ENCODE assay signal across 8 cellular contexts in genomic region chr1:243851129-243851756, GRCh38. TPM values are rescaled to one million over a fixed set of nuclear protein-coding genes. Genes with fewer than 3 reads are reported as not detected.
A peak's percentile ranks its signal among the peaks of the same experiment; 100 is the strongest.
DNase-seq lines count a peak whose midpoint lies in the region; ATAC-seq, FAIRE-seq and TF ChIP-seq lines count a peak whose summit lies in the region.

No MANE protein-coding gene starts in this region.

- H3K79me2 ChIP-seq in keratinocyte (ENCODE audit: control insufficient read depth, insufficient read depth, low read length), result no peaks in the 10 kb centered on the region

- TF ChIP-seq CTCF in HL-60 (IDR thresholded peaks at IDR 0.05; ENCODE audit: insufficient read depth, low read length) (no peak), keratinocyte (optimal IDR thresholded peaks at IDR 0.05 in 1 of 3, IDR thresholded peaks at IDR 0.05 in 1 of 3, conservative IDR thresholded peaks at IDR 0.05 in 1 of 3; ENCODE audit: extremely low read depth in 1 of 3, insufficient read depth in 2 of 3, low read length in 3 of 3) (no peak)

- H3K4me1 ChIP-seq in adipocyte (ENCODE audit: control insufficient read depth, insufficient read depth, low read length) (peaks cover 12% of the 10 kb centered on the region), keratinocyte (ENCODE audit: control insufficient read depth, extremely low read depth, insufficient read depth, low read length) (peaks cover 7% of the 10 kb centered on the region), stomach smooth muscle (ENCODE audit: control insufficient read depth, insufficient read depth, low read length) (peaks cover 2% of the 10 kb centered on the region)

- H3K9ac ChIP-seq in adipocyte (ENCODE audit: low read length), result peak overlapping the region; percentile 88
- peak overlapping the region; percentile 72 for H3K9ac ChIP-seq in keratinocyte (ENCODE audit: control insufficient read depth, extremely low read depth, insufficient read depth, low read length)
- peak overlapping the region; percentile 86 to 92 for H3K9ac ChIP-seq in stomach smooth muscle (ENCODE audit: low read length in 2 of 2)

- peak overlapping the region; percentile 88 for H3K4me2 ChIP-seq in keratinocyte (ENCODE audit: control insufficient read depth, extremely low read depth, insufficient read depth, low read depth, low read length)

- H3K9me1 ChIP-seq in keratinocyte (ENCODE audit: control insufficient read depth, extremely low read depth, insufficient read depth, low read length), result no peaks in the 10 kb centered on the region

- dilution Hi-C loops in keratinocyte (cut with MboI; ENCODE audit: extremely low pct_ligation_motif_present, low sequenced_read_pairs), result no loop called here

- H3K27me3 ChIP-seq in HL-60 (ENCODE audit: insufficient read depth, poor library complexity, severe bottlenecking) (peaks cover 52% of the 10 kb centered on the region), adipocyte (replicated peaks; ENCODE audit: control insufficient read depth, insufficient read depth, low read length) (no peaks in the 10 kb centered on the region), keratinocyte (ENCODE audit: control insufficient read depth, extremely low read depth, insufficient read depth, low read length) (peaks cover 25% of the 10 kb centered on the region), stomach smooth muscle (ENCODE audit: control insufficient read depth in 1 of 2, insufficient read depth in 2 of 2, low read length in 2 of 2) (no peaks in the 10 kb centered on the region)

- no peaks in the 10 kb centered on the region for H3K36me3 ChIP-seq in adipocyte (ENCODE audit: control insufficient read depth, insufficient read depth, low read length, severe bottlenecking)
- H3K36me3 ChIP-seq in keratinocyte (ENCODE audit: control insufficient read depth in 2 of 2, extremely low read depth in 1 of 2, insufficient read depth in 2 of 2, low read length in 2 of 2), result no peaks in the 10 kb centered on the region
- H3K36me3 ChIP-seq in stomach smooth muscle (ENCODE audit: control insufficient read depth in 2 of 2, insufficient read depth in 2 of 2, low read length in 2 of 2), result no peaks in the 10 kb centered on the region

- peak; percentile 32 for FAIRE-seq in keratinocyte (lab: Jason Lieb, UNC)

- H3K4me3 ChIP-seq in HL-60 (replicated peaks; ENCODE audit: insufficient read depth, low read length) (peak overlapping the region; percentile 67), adipocyte (ENCODE audit: low read length) (peak overlapping the region; percentile 96), keratinocyte (ENCODE audit: control insufficient read depth in 2 of 3, extremely low read depth in 1 of 3, insufficient read depth in 2 of 3, low read depth in 1 of 3, low read length in 3 of 3) (peak overlapping the region; percentile 59 to 73 (median 66)), stomach smooth muscle (ENCODE audit: low read length in 2 of 2) (peak overlapping the region; percentile 85 to 90)

- no peaks in the 10 kb centered on the region for H4K20me1 ChIP-seq in keratinocyte (ENCODE audit: control insufficient read depth, extremely low read depth, insufficient read depth, low read length)

- peak overlapping the region; percentile 79 for H2AFZ ChIP-seq in keratinocyte (ENCODE audit: control insufficient read depth, low read length)

- H3K27ac ChIP-seq in HL-60 (replicated peaks), result no peak overlapping the region
- H3K27ac ChIP-seq in keratinocyte (ENCODE audit: control insufficient read depth, insufficient read depth, low read length), result peak overlapping the region; percentile 36
- peak overlapping the region; percentile 89 for H3K27ac ChIP-seq in stomach smooth muscle (ENCODE audit: low read length)

- no peak for ATAC-seq in HG03442 (IDR thresholded peaks at IDR 0.05; ENCODE audit: unreplicated experiment)

- H3K9me3 ChIP-seq in adipocyte (ENCODE audit: control insufficient read depth, low read length), result no peaks in the 10 kb centered on the region
- no peaks in the 10 kb centered on the region for H3K9me3 ChIP-seq in keratinocyte (ENCODE audit: control insufficient read depth, low read depth, low read length)
- no peaks in the 10 kb centered on the region for H3K9me3 ChIP-seq in stomach smooth muscle (ENCODE audit: control insufficient read depth in 2 of 2, low read length in 2 of 2)

- DNase-seq in DMS114 treated with DMSO at 0.1 percent for 48 hours (lab: John Stamatoyannopoulos, UW; ENCODE audit: unreplicated experiment), result peak; percentile 23
- peak in 1 of 2 experiments; percentile 2 for DNase-seq in HL-60 (ENCODE audit: low read depth in 1 of 2, low spot score in 1 of 2)
- no peak for DNase-seq in adipocyte (ENCODE audit: low read depth)
- no peak for DNase-seq in keratinocyte (ENCODE audit: low read depth, low spot score)
- no peak for DNase-seq in AG20443 (ENCODE audit: low spot score)
- DNase-seq in NCI-H446 treated with DMSO at 0.1 percent for 48 hours (lab: John Stamatoyannopoulos, UW), result no peak

RNA-seq across cellular contexts. Expression of gene AKT3, which starts 1.2 kb away (rescaled TPM):
- polyA plus RNA-seq in keratinocyte, result 2.7 to 4.2 TPM (median 2.9 TPM) in 3 replicates
- polyA plus RNA-seq in keratinocyte (2011; ENCODE audit: low read depth), result 4.9 TPM
- 3.9 and 6.2 TPM in 2 replicates for polyA plus RNA-seq in keratinocyte (2011; cell fraction: cytosol; rRNA removed)
- polyA plus RNA-seq in keratinocyte (2011; cell fraction: nucleus; rRNA removed), result 3.6 and 4.1 TPM in 2 replicates
- polyA plus RNA-seq in keratinocyte (2012; ENCODE audit: low replicate concordance), result 1.2 and 4.5 TPM in 2 replicates
- polyA minus RNA-seq in keratinocyte, result 3.0 to 3.5 TPM (median 3.3 TPM) in 3 replicates
- 3.8 TPM for polyA minus RNA-seq in keratinocyte (2011; cell fraction: cytosol; rRNA and poly(A)+ RNA removed)
- polyA minus RNA-seq in keratinocyte (2011; cell fraction: nucleus; rRNA and poly(A)+ RNA removed), result 3.9 and 7.4 TPM in 2 replicates
